ENCODE assay signal across 8 cellular contexts in the genomic region with DNA sequence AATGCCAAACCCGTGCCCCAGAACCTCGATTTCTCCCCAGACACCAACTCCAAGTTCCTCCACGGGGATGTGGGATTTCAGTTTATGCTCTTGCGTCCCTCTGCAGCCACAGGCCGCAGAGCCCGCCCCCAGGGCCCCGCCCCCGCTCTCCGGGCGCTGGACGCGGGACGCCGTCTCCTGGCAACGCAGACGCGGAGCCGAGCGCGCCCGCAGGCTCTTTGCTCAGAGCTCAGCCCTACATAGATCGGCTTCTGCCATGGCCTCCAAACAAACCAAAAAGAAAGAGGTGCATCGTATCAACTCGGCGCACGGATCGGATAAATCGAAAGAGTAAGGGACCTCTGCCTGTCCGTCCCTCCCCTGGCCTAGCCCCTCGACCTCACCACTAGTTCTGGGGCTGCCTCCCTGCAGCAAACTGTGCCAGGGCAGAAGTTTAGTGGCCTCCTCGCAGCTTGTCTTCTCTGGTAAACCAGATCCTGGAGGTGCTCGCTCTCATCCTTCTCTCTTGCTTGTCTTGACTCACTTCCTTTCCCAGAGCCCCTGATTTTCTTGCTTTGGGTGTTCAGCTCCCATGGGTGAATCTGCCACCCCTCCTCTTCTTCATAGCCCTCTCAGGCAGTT. TPM values are rescaled to one million over a fixed set of nuclear protein-coding genes. Genes with fewer than 3 reads are reported as not detected.
DNase-seq lines count a peak whose midpoint lies in the region; ATAC-seq and TF ChIP-seq lines count a peak whose summit lies in the region.

ADGB (plus strand) TSS at position 188 of the 621 bp plus-strand sequence; CDS start at position 257, 69 bp downstream.

- TF ChIP-seq CTCF in dorsolateral prefrontal cortex (IDR thresholded peaks at IDR 0.05 in 54 of 56, conservative IDR thresholded peaks at IDR 0.05 in 2 of 56; ENCODE audit: low read depth in 1 of 56, partially characterized antibody in 56 of 56) = no peak

- no peak within 1 kb of the TSS for H3K27ac Mint-ChIP-seq in activated T-cell treated with anti-CD3 and anti-CD28 coated beads, Interleukin-2, amount 50 U/mL, for 24 hours
- H3K27ac Mint-ChIP-seq in stimulated activated naive CD8-positive, alpha-beta T cell treated with anti-CD3 and anti-CD28 coated beads, Interleukin-15, Interleukin-2, amounts not matched to agents 100 ng/mL and 50 ng/mL, for 24 hours = no peak within 1 kb of the TSS

- no peak within 1 kb of the TSS for H3K27ac ChIP-seq in dorsolateral prefrontal cortex

- no peaks in the 10 kb centered on the region for H3K36me3 Mint-ChIP-seq in activated T-cell treated with anti-CD3 and anti-CD28 coated beads, Interleukin-2, amount 50 U/mL, for 24 hours (ENCODE audit: low read depth)
- no peaks in the 10 kb centered on the region for H3K36me3 Mint-ChIP-seq in stimulated activated naive CD8-positive, alpha-beta T cell treated with anti-CD3 and anti-CD28 coated beads, Interleukin-15, Interleukin-2, amounts not matched to agents 100 ng/mL and 50 ng/mL, for 24 hours (ENCODE audit: low read depth)

- no peaks in the 10 kb centered on the region for H3K9me3 Mint-ChIP-seq in activated T-cell treated with anti-CD3 and anti-CD28 coated beads, Interleukin-2, amount 50 U/mL, for 24 hours
- no peaks in the 10 kb centered on the region for H3K9me3 Mint-ChIP-seq in stimulated activated naive CD8-positive, alpha-beta T cell treated with anti-CD3 and anti-CD28 coated beads, Interleukin-15, Interleukin-2, amounts not matched to agents 100 ng/mL and 50 ng/mL, for 24 hours

- intact Hi-C loops in dorsolateral prefrontal cortex (cut with DNase I) = no loop called here

- H3K27me3 Mint-ChIP-seq in activated T-cell treated with anti-CD3 and anti-CD28 coated beads, Interleukin-2, amount 50 U/mL, for 24 hours = peaks cover 24% of the 10 kb centered on the region
- H3K27me3 Mint-ChIP-seq in stimulated activated naive CD8-positive, alpha-beta T cell treated with anti-CD3 and anti-CD28 coated beads, Interleukin-15, Interleukin-2, amounts not matched to agents 100 ng/mL and 50 ng/mL, for 24 hours = peaks cover 21% of the 10 kb centered on the region

- ATAC-seq in GM21447 (IDR thresholded peaks at IDR 0.05; ENCODE audit: unreplicated experiment) = no peak

- H3K4me3 Mint-ChIP-seq in activated T-cell treated with anti-CD3 and anti-CD28 coated beads, Interleukin-2, amount 50 U/mL, for 24 hours = peak within 1 kb of the TSS; percentile 54
- H3K4me3 Mint-ChIP-seq in stimulated activated naive CD8-positive, alpha-beta T cell treated with anti-CD3 and anti-CD28 coated beads, Interleukin-15, Interleukin-2, amounts not matched to agents 100 ng/mL and 50 ng/mL, for 24 hours = peak within 1 kb of the TSS; percentile 11

- no peak for DNase-seq in activated T-cell treated with anti-CD3 and anti-CD28 coated beads, Interleukin-2, amount 50 U/mL, for 24 hours
- DNase-seq in activated T-cell treated with anti-CD3 and anti-CD28 coated beads, Interleukin-2, amount 50 U/mL, for 48 hours = no peak
- peak; percentile 89 for DNase-seq in OCI-M1 (lab: John Stamatoyannopoulos, UW)
- DNase-seq in dorsolateral prefrontal cortex = peak in 8 of 10 donors; percentile 16 to 71 (median 44)
- DNase-seq in left kidney (ENCODE audit: low read depth, low spot score) = peak; percentile 91
- DNase-seq in activated gamma-delta T cell treated with Interleukin-2 at 50 U/mL for 16 hours = no peak

- peaks cover 8% of the 10 kb centered on the region for H3K4me1 Mint-ChIP-seq in activated T-cell treated with anti-CD3 and anti-CD28 coated beads, Interleukin-2, amount 50 U/mL, for 24 hours (ENCODE audit: low read depth)
- peaks cover 5% of the 10 kb centered on the region for H3K4me1 Mint-ChIP-seq in stimulated activated naive CD8-positive, alpha-beta T cell treated with anti-CD3 and anti-CD28 coated beads, Interleukin-15, Interleukin-2, amounts not matched to agents 100 ng/mL and 50 ng/mL, for 24 hours (ENCODE audit: low read depth)

- H3K27me3 ChIP-seq in dorsolateral prefrontal cortex = peaks cover 0 to 3% (median 0%) of the 10 kb centered on the region in 45 donors

- peak within 1 kb of the TSS in 58 of 59 donors; percentile 13 to 68 (median 50) for H3K4me3 ChIP-seq in dorsolateral prefrontal cortex

RNA-seq across cellular contexts. Expression of gene ADGB, which starts in this region (rescaled TPM):
- total RNA-seq in dorsolateral prefrontal cortex = 1 to 10 TPM in 4 of 120 experiments, under 1 TPM in 9, not detected in 107; 0.16 to 2.1 (median 0.77) TPM

Comparison
In these comparisons a context has a peak if more than half of its experiments do, and no peak if none do; other contexts are left out.
1. DNase-seq: peak in OCI-M1 (single experiment), dorsolateral prefrontal cortex (8 of 10) and left kidney (single experiment); none in activated T-cell treated with anti-CD3 and anti-CD28 coated beads, Interleukin-2, amount 50 U/mL, for 24 hours (single experiment), activated T-cell treated with anti-CD3 and anti-CD28 coated beads, Interleukin-2, amount 50 U/mL, for 48 hours (0 of 2) and activated gamma-delta T cell treated with Interleukin-2 at 50 U/mL for 16 hours (single experiment).